Comparison of ENCODE assay signal across 9 cellular contexts in the genomic region with DNA sequence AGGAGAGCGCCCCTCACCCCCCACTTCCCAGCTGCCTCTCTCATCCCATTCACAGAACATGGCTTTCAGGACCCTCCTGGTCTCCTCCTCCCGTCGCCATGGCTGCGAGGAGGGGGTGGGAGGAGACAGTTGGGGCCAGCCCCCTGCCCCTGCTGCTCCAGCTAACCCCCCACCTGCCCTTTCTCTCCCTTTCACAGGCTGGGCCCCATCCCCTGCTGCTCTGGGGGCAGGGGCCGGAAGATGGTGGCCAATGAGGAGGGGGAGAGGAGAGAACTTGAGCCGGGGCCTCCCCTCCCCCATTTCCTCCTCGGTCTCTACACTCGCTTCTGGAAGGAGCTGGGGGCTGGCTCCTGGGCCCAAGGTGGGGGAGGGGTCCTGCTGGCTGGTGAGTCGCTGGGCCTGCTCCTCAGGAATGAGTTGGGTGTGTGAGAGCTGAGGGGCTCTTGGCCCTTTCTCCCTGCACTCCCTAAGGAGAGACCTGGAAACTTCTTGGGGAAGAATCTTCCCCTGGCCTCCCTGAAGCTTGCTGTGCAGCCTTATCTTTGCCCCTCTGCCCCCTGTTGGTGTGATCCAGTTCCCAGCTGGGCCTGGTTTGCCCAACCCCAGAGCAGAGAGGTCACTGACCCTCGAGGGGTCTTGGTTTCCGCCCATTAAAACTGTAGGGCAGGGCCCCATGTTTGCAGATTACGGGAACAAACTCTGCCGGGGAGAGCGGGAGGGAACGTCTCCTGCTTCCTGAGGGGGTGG. TPM values are rescaled to one million over a fixed set of nuclear protein-coding genes. Genes with fewer than 3 reads are reported as not detected.
DNase-seq lines count a peak whose midpoint lies in the region; ATAC-seq lines count a peak whose summit lies in the region.
"Had no signal": no experiment of that assay in that cellular context is flagged by ENCODE, and none has a peak within 500 bp of the region (broad histone marks: within the 10 kb centered on the region; RNA-seq: fewer than 3 reads in every experiment).

No MANE protein-coding gene starts in this region.

- H3K4me1 ChIP-seq in duodenal mucosa (ENCODE audit: control insufficient read depth in 1 of 2, insufficient read depth in 2 of 2, low read length in 2 of 2), result peaks cover 9 to 20% of the 10 kb centered on the region in 2 donors

- H3K9ac ChIP-seq in duodenal mucosa (ENCODE audit: low read depth in 1 of 2, low read length in 2 of 2), result no peak overlapping the region

- H3K36me3 ChIP-seq in duodenal mucosa (ENCODE audit: control insufficient read depth in 1 of 2, insufficient read depth in 2 of 2, low read length in 2 of 2), result no peaks in the 10 kb centered on the region

- peak; percentile 51 for DNase-seq in DMS79 treated with DMSO at 0.1 percent for 48 hours (lab: John Stamatoyannopoulos, UW)
- peak; percentile 79 for DNase-seq in NCI-H226
- no peak for DNase-seq in natural killer cell treated with Interleukin-12 subunit alpha and Interleukin-12 subunit beta and Interleukin-15 and Interleukin-18, amount 100 ng/mL, for 72 hours (ENCODE audit: low spot score)
- no peak for DNase-seq in stimulated activated CD4-positive, alpha-beta T cell treated with anti-CD3 and anti-CD28 coated beads, Interleukin-12 subunit alpha, Interleukin-12 subunit beta, amount 100 ng/mL, for 4 hours
- no peak for DNase-seq in NCI-H345 treated with DMSO at 0.1 percent for 48 hours (lab: John Stamatoyannopoulos, UW; ENCODE audit: unreplicated experiment)
- DNase-seq in stimulated activated CD4-positive, alpha-beta T cell treated with anti-CD3 and anti-CD28 coated beads, Interleukin-4, amount 100 ng/mL, for 1 hour, result no peak

- H3K4me3 ChIP-seq in duodenal mucosa (ENCODE audit: low read depth in 1 of 2, low read length in 2 of 2), result peak overlapping the region; percentile 69 to 78

- no peak for ATAC-seq in natural killer cell treated with Interleukin-12 subunit alpha and Interleukin-12 subunit beta and Interleukin-15 and Interleukin-18, amount 100 ng/mL, for 72 hours
- no peak for ATAC-seq in GM19452 (IDR thresholded peaks at IDR 0.05; ENCODE audit: unreplicated experiment)

- no peaks in the 10 kb centered on the region for H3K9me3 Mint-ChIP-seq in natural killer cell treated with Interleukin-12 subunit alpha and Interleukin-12 subunit beta and Interleukin-15 and Interleukin-18, amount 100 ng/mL, for 72 hours

- no peaks in the 10 kb centered on the region for H3K9me3 ChIP-seq in duodenal mucosa (ENCODE audit: control insufficient read depth in 1 of 2, low read length in 2 of 2)

- no peak overlapping the region for H3K27ac Mint-ChIP-seq in natural killer cell treated with Interleukin-12 subunit alpha and Interleukin-12 subunit beta and Interleukin-15 and Interleukin-18, amount 100 ng/mL, for 72 hours

- H3K36me3 Mint-ChIP-seq in natural killer cell treated with Interleukin-12 subunit alpha and Interleukin-12 subunit beta and Interleukin-15 and Interleukin-18, amount 100 ng/mL, for 72 hours, result no peaks in the 10 kb centered on the region

- H3K27me3 ChIP-seq in duodenal mucosa (ENCODE audit: control insufficient read depth in 1 of 2, insufficient read depth in 2 of 2, low read length in 2 of 2), result peaks cover 9 to 27% of the 10 kb centered on the region in 2 donors

- peaks cover 20 to 28% of the 10 kb centered on the region in 2 donors for H3K27me3 Mint-ChIP-seq in natural killer cell treated with Interleukin-12 subunit alpha and Interleukin-12 subunit beta and Interleukin-15 and Interleukin-18, amount 100 ng/mL, for 72 hours

- peaks cover 14 to 15% of the 10 kb centered on the region in 2 donors for H3K4me1 Mint-ChIP-seq in natural killer cell treated with Interleukin-12 subunit alpha and Interleukin-12 subunit beta and Interleukin-15 and Interleukin-18, amount 100 ng/mL, for 72 hours (ENCODE audit: low read depth in 2 of 2)

- H3K4me3 Mint-ChIP-seq in natural killer cell treated with Interleukin-12 subunit alpha and Interleukin-12 subunit beta and Interleukin-15 and Interleukin-18, amount 100 ng/mL, for 72 hours, result peak overlapping the region; percentile 85

- no peak overlapping the region for H3K27ac ChIP-seq in duodenal mucosa (ENCODE audit: low read depth, low read length)

RNA-seq across cellular contexts. Expression of a gene that starts 10.2 kb away (rescaled TPM):
- not detected for total RNA-seq in natural killer cell treated with Interleukin-12 subunit alpha and Interleukin-12 subunit beta and Interleukin-15 and Interleukin-18, amount 100 ng/mL, for 72 hours
- total RNA-seq: NCI-H460 had no signal

RNA-seq across cellular contexts. Expression of a gene that starts 18.1 kb away (rescaled TPM):
- total RNA-seq in natural killer cell treated with Interleukin-12 subunit alpha and Interleukin-12 subunit beta and Interleukin-15 and Interleukin-18, amount 100 ng/mL, for 72 hours, result 10 to 100 TPM; 16.5 to 23.0 TPM

RNA-seq across cellular contexts. Expression of a gene that starts 28.4 kb away (rescaled TPM):
- 10 to 100 TPM; 66.2 to 91.9 TPM for total RNA-seq in natural killer cell treated with Interleukin-12 subunit alpha and Interleukin-12 subunit beta and Interleukin-15 and Interleukin-18, amount 100 ng/mL, for 72 hours

RNA-seq across cellular contexts. Expression of a gene that starts 42.0 kb away (rescaled TPM):
- total RNA-seq in natural killer cell treated with Interleukin-12 subunit alpha and Interleukin-12 subunit beta and Interleukin-15 and Interleukin-18, amount 100 ng/mL, for 72 hours, result not detected
- total RNA-seq: NCI-H460 had no signal

Comparison
In these comparisons a context has a peak if more than half of its experiments do, and no peak if none do; other contexts are left out.
1. DNase-seq: peak in DMS79 treated with DMSO at 0.1 percent for 48 hours (single experiment) and NCI-H226 (single experiment); none in natural killer cell treated with Interleukin-12 subunit alpha and Interleukin-12 subunit beta and Interleukin-15 and Interleukin-18, amount 100 ng/mL, for 72 hours (single experiment), stimulated activated CD4-positive, alpha-beta T cell treated with anti-CD3 and anti-CD28 coated beads, Interleukin-12 subunit alpha, Interleukin-12 subunit beta, amount 100 ng/mL, for 4 hours (single experiment), NCI-H345 treated with DMSO at 0.1 percent for 48 hours (single experiment) and stimulated activated CD4-positive, alpha-beta T cell treated with anti-CD3 and anti-CD28 coated beads, Interleukin-4, amount 100 ng/mL, for 1 hour (single experiment).